1 cellular context compared by ENCODE assay signal in the genomic region with DNA sequence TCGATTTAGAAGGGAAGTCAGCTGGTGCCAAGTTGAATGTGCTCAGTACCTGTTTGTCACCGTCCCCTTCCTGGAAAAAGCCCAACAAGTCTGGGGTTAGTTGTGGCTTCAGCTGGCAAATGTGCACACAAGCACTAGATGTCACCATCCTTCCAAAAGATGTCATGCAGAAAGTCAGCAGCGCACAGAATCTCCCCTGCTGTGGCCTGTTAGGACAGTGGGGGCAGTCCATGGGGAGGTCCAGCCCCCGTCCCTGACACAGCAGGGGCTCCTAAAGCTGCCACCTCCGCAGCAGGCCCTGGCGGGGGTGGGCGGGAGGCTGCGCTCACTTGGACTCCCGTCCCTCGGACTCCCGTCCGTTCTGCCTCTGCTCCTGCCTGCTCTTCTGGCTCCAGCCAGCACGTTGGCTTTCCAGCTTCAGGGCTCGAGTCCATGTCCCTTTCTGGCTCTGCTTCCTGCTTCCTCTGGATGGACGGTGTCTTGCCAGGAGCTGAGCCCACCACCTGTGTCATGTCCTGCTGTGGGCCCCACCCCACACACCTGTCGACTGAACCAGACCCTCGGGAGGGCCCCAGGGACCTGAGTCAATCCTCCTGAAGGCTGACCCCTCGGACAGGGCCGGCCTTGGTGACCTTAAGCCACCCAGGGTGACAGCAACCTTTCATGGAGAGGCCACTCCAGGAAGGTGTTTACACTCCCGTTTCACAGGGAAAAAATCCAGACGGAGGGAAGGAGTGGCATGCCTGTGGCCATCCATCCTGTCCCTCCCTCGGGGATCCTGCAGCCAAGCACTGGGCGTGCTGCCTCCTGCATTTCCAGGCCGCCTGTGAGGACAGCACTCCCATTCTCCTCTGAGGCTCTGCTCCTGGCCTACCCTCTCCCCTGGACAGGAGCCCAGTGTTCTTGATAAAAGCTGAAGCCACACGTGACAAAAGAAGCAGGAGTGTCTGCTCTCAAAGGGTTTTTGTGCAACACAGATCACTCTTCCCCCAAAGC.
TF ChIP-seq lines count a peak whose summit lies in the region.

No MANE protein-coding gene starts in this region.

TF ChIP-seq in HepG2, 621 proteins besides CTCF, POLR2A, EP300 and RAD21 (continued from another document):
- TF ChIP-seq, protein P1, sequence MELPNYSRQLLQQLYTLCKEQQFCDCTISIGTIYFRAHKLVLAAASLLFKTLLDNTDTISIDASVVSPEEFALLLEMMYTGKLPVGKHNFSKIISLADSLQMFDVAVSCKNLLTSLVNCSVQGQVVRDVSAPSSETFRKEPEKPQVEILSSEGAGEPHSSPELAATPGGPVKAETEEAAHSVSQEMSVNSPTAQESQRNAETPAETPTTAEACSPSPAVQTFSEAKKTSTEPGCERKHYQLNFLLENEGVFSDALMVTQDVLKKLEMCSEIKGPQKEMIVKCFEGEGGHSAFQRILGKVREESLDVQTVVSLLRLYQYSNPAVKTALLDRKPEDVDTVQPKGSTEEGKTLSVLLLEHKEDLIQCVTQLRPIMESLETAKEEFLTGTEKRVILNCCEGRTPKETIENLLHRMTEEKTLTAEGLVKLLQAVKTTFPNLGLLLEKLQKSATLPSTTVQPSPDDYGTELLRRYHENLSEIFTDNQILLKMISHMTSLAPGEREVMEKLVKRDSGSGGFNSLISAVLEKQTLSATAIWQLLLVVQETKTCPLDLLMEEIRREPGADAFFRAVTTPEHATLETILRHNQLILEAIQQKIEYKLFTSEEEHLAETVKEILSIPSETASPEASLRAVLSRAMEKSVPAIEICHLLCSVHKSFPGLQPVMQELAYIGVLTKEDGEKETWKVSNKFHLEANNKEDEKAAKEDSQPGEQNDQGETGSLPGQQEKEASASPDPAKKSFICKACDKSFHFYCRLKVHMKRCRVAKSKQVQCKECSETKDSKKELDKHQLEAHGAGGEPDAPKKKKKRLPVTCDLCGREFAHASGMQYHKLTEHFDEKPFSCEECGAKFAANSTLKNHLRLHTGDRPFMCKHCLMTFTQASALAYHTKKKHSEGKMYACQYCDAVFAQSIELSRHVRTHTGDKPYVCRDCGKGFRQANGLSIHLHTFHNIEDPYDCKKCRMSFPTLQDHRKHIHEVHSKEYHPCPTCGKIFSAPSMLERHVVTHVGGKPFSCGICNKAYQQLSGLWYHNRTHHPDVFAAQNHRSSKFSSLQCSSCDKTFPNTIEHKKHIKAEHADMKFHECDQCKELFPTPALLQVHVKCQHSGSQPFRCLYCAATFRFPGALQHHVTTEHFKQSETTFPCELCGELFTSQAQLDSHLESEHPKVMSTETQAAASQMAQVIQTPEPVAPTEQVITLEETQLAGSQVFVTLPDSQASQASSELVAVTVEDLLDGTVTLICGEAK (IDR thresholded peaks at IDR 0.05), result no peak
- TF ChIP-seq, protein P1 (CRISPR knock-in tag; IDR thresholded peaks at IDR 0.05), result no peak
- TF ChIP-seq ZNF775 (CRISPR knock-in tag; IDR thresholded peaks at IDR 0.05; ENCODE audit: borderline replicate concordance), result no peak
- TF ChIP-seq ZNF557 (CRISPR knock-in tag; IDR thresholded peaks at IDR 0.05), result no peak
- peak; percentile 51 for TF ChIP-seq ZFY (CRISPR knock-in tag; IDR thresholded peaks at IDR 0.05)
- TF ChIP-seq RFX5 (IDR thresholded peaks at IDR 0.05; ENCODE audit: low read depth, low read length), result no peak
- TF ChIP-seq, protein P2, sequence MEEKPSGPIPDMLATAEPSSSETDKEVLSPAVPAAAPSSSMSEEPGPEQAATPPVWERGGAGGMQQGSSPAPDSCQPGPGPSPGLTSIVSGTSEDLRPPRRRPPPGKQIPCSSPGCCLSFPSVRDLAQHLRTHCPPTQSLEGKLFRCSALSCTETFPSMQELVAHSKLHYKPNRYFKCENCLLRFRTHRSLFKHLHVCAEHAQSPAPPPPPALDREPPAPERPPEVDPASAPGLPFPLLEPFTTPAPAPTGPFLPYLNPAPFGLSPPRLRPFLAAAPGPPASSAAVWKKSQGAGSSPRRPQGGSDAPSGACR (CRISPR knock-in tag; IDR thresholded peaks at IDR 0.05), result peak; percentile 44; the same call in 1 of the 2 replicates
